Comparison of ENCODE assay signal across 1 cellular context in genomic region chr4:107520368-107520767, GRCh38.
A peak's percentile ranks its signal among the peaks of the same experiment; 100 is the strongest.
TF ChIP-seq lines count a peak whose summit lies in the region.

No MANE protein-coding gene starts in this region.

TF ChIP-seq in HepG2, 621 proteins besides CTCF, POLR2A, EP300 and RAD21 (continued from another document):
- TF ChIP-seq GMEB1 (CRISPR knock-in tag; IDR thresholded peaks at IDR 0.05; ENCODE audit: borderline replicate concordance) (no peak), ARID5B (CRISPR knock-in tag; IDR thresholded peaks at IDR 0.05) (peak; percentile 68), BCL6 (CRISPR knock-in tag; IDR thresholded peaks at IDR 0.05) (peak; percentile 41), PAXIP1 (CRISPR knock-in tag; conservative IDR thresholded peaks at IDR 0.05) (peak; percentile 52), GABPB1 (CRISPR knock-in tag; IDR thresholded peaks at IDR 0.05) (no peak), NR2F6 (IDR thresholded peaks at IDR 0.05) (peak; percentile 35; the same call in 1 of the 2 replicates), NR2F6 (CRISPR knock-in tag; IDR thresholded peaks at IDR 0.05) (0 out of 2 replicates have a peak, but pooled peaks have one; percentile 42), RXRB (CRISPR knock-in tag; IDR thresholded peaks at IDR 0.05; ENCODE audit: borderline replicate concordance) (peak; percentile 38; the same call in 1 of the 2 replicates), FOXA3 (CRISPR knock-in tag; IDR thresholded peaks at IDR 0.05) (peak; percentile 33; the same call in 1 of the 2 replicates), ZNF841 (CRISPR knock-in tag; IDR thresholded peaks at IDR 0.05; ENCODE audit: borderline replicate concordance) (no peak)
